Comparison of ENCODE assay signal across 1 cellular context in genomic region chr2:230913406-230913805, GRCh38.
TF ChIP-seq lines count a peak whose summit lies in the region.

No MANE protein-coding gene starts in this region.

TF ChIP-seq in H1, 55 proteins besides CTCF, POLR2A, EP300 and RAD21:
- no peak for TF ChIP-seq SP1 (IDR thresholded peaks at IDR 0.05; ENCODE audit: low read depth, low read length)
- TF ChIP-seq YY1 (IDR thresholded peaks at IDR 0.05; ENCODE audit: low read depth, low read length), result no peak
- TF ChIP-seq CBX8 (IDR thresholded peaks at IDR 0.05; ENCODE audit: borderline replicate concordance, low read depth, low read length), result no peak
- TF ChIP-seq JUN (IDR thresholded peaks at IDR 0.05; ENCODE audit: low read depth, low read length), result no peak
- TF ChIP-seq CBX5 (IDR thresholded peaks at IDR 0.05; ENCODE audit: low read depth, low read length), result no peak
- TF ChIP-seq SUZ12 (IDR thresholded peaks at IDR 0.05; ENCODE audit: low read length), result no peak
- TF ChIP-seq GTF2F1 (IDR thresholded peaks at IDR 0.05; ENCODE audit: borderline replicate concordance, low read depth, low read length), result no peak
- TF ChIP-seq CHD7 (IDR thresholded peaks at IDR 0.05; ENCODE audit: insufficient replicate concordance, low read length), result no peak
- TF ChIP-seq CTBP2 (IDR thresholded peaks at IDR 0.05; ENCODE audit: borderline replicate concordance, insufficient read depth, insufficient read length, low read length), result no peak
- TF ChIP-seq TAF1 (IDR thresholded peaks at IDR 0.05; ENCODE audit: low read depth, low read length), result no peak
- no peak for TF ChIP-seq ATF2 (IDR thresholded peaks at IDR 0.05; ENCODE audit: low read length)
- TF ChIP-seq KDM4A (IDR thresholded peaks at IDR 0.05; ENCODE audit: low read depth, low read length, severe bottlenecking), result no peak
- TF ChIP-seq SIRT6 (IDR thresholded peaks at IDR 0.05; ENCODE audit: low read length), result no peak
